Comparison of ENCODE assay signal across 20 cellular contexts in the genomic region with DNA sequence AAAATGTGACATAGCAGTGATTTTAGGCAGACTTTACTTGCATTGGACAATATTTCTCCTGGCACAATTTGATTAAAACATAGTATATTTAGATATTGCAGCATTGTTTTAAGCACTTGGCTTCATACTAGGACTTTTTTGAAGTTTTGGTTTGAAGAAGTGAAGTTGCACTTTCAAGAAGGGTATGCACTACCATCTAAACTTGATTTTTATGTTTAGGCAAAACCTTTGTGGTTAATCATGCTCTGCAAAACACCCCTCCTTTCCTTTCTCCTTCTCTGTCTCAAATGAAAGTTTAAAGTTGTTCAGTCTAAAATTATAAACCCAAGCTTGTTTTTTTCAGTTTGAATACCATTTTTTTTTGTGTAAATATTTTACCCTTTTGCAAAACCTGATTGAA.
A peak's percentile ranks its signal among the peaks of the same experiment; 100 is the strongest.
DNase-seq lines count a peak whose midpoint lies in the region; ATAC-seq and TF ChIP-seq lines count a peak whose summit lies in the region.
"Had no signal": no experiment of that assay in that cellular context is flagged by ENCODE, and none has a peak within 500 bp of the region (broad histone marks: within the 10 kb centered on the region; RNA-seq: fewer than 3 reads in every experiment).

No MANE protein-coding gene starts in this region.

- no peaks in the 10 kb centered on the region for H3K27me3 Mint-ChIP-seq in WTC11 (ENCODE audit: low read depth)
- no peaks in the 10 kb centered on the region for H3K27me3 Mint-ChIP-seq in CD8-positive, alpha-beta memory T cell
- H3K27me3 Mint-ChIP-seq: CD4-positive, alpha-beta T cell had no signal

- no peaks in the 10 kb centered on the region for H3K36me3 Mint-ChIP-seq in WTC11
- H3K36me3 Mint-ChIP-seq in CD8-positive, alpha-beta memory T cell = peaks cover 4 to 34% (median 17%) of the 10 kb centered on the region in 3 donors

- no peak for TF ChIP-seq POLR2A in Peyer's patch (IDR thresholded peaks at IDR 0.05)

- in situ Hi-C loops in GM13976 (cut with MboI; ENCODE audit: low sequenced_read_pairs, unreplicated experiment) = no loop called here

- H3K36me3 ChIP-seq in cardiac muscle cell (peaks cover 3% of the 10 kb centered on the region), KOPT-K1 (ENCODE audit: insufficient read depth, low read length) (peaks cover 23% of the 10 kb centered on the region), Peyer's patch (peaks cover 0 to 15% (median 0%) of the 10 kb centered on the region in 3 donors)
- peaks cover 8% of the 10 kb centered on the region for H3K36me3 ChIP-seq in CD8-positive, alpha-beta memory T cell (ENCODE audit: insufficient read depth, low read length)

- POLR2A ChIA-PET in WTC11 (lab: Charles Lee) = no interaction called here
- POLR2A ChIA-PET in CD8-positive, alpha-beta memory T cell (lab: Charles Lee) = no interaction called here

- ATAC-seq in Right ventricle myocardium superior (ENCODE audit: poor library complexity) (no peak), WTC11 (no peak)
- ATAC-seq: A549, GM23338 had no signal

- H3K27ac ChIP-seq in cardiac muscle cell (peak overlapping the region; percentile 63), KOPT-K1 (ENCODE audit: low read depth, low read length, poor library complexity, severe bottlenecking) (peak overlapping the region; percentile 46), Peyer's patch (no peak overlapping the region)
- no peak overlapping the region for H3K27ac ChIP-seq in CD8-positive, alpha-beta memory T cell (ENCODE audit: low read depth, low read length)
- H3K27ac ChIP-seq: 22Rv1, A549, C4-2B had no signal

- intact Hi-C loops in Right ventricle myocardium superior (cut with DNase I) = no loop called here

- DNase-seq in cardiac muscle cell (ENCODE audit: low read depth in 1 of 2, low spot score in 1 of 2) = no peak
- no peak for DNase-seq in Right ventricle myocardium superior
- no peak for DNase-seq in WTC11 (ENCODE audit: low spot score)
- DNase-seq in CD8-positive, alpha-beta memory T cell = no peak
- DNase-seq in Peyer's patch = no peak
- no peak for DNase-seq in activated T-cell treated with anti-CD3 and anti-CD28 coated beads for 4 hours
- DNase-seq in GM13976 (ENCODE audit: low spot score) = no peak
- DNase-seq: AML-193; Calu3; CD4-positive, alpha-beta T cell; DMS79 treated with DMSO at 0.1 percent for 48 hours; GF-D8; HCEC 1CT; HFFc6; KG1 had no signal

- CTCF ChIA-PET in WTC11 (lab: Charles Lee) = no interaction called here
- CTCF ChIA-PET in CD8-positive, alpha-beta memory T cell (lab: Charles Lee) = no interaction called here

- H3K4me1 Mint-ChIP-seq in WTC11 = peaks cover 36% of the 10 kb centered on the region
- H3K4me1 Mint-ChIP-seq in CD8-positive, alpha-beta memory T cell = peaks cover 25 to 39% (median 35%) of the 10 kb centered on the region in 3 donors

- peak overlapping the region; percentile 65; the same call in 1 of the 2 replicates for H3K27ac Mint-ChIP-seq in WTC11
- no peak overlapping the region for H3K27ac Mint-ChIP-seq in CD8-positive, alpha-beta memory T cell
- H3K27ac Mint-ChIP-seq: CD4-positive, alpha-beta T cell; GM23338; HFFc6 had no signal

- H3K9me3 Mint-ChIP-seq in WTC11 = no peaks in the 10 kb centered on the region
- no peaks in the 10 kb centered on the region for H3K9me3 Mint-ChIP-seq in CD8-positive, alpha-beta memory T cell
- H3K9me3 Mint-ChIP-seq: CD4-positive, alpha-beta T cell; GM23338; HFFc6 had no signal

- TF ChIP-seq CTCF in cardiac muscle cell (IDR thresholded peaks at IDR 0.05; ENCODE audit: low read depth, low read length) (no peak), WTC11 (IDR thresholded peaks at IDR 0.05) (no peak), Peyer's patch (IDR thresholded peaks at IDR 0.05) (no peak), GM13976 (IDR thresholded peaks at IDR 0.05; ENCODE audit: borderline replicate concordance, control extremely low read depth, extremely low read depth, insufficient read depth, missing control alignments) (no peak)

- H3K4me3 ChIP-seq in cardiac muscle cell (no peak overlapping the region), Peyer's patch (no peak overlapping the region)
- H3K4me3 ChIP-seq in CD8-positive, alpha-beta memory T cell (ENCODE audit: low read length) = no peak overlapping the region
- H3K4me3 ChIP-seq: A549, GM23338 had no signal

- H3K4me1 ChIP-seq in cardiac muscle cell (ENCODE audit: low read depth) (peaks cover 20% of the 10 kb centered on the region), Peyer's patch (no peaks in the 10 kb centered on the region)
- H3K4me1 ChIP-seq in CD8-positive, alpha-beta memory T cell (ENCODE audit: insufficient read depth, low read length) = no peaks in the 10 kb centered on the region
- H3K4me1 ChIP-seq: A549 had no signal

- H3K9me3 ChIP-seq in cardiac muscle cell (ENCODE audit: low read depth) (no peaks in the 10 kb centered on the region), KOPT-K1 (ENCODE audit: insufficient read depth, low read length, poor library complexity, severe bottlenecking) (no peaks in the 10 kb centered on the region), Peyer's patch (no peaks in the 10 kb centered on the region)
- no peaks in the 10 kb centered on the region for H3K9me3 ChIP-seq in CD8-positive, alpha-beta memory T cell (ENCODE audit: low read length)
- H3K9me3 ChIP-seq: A549 had no signal

- no peaks in the 10 kb centered on the region for H3K27me3 ChIP-seq in cardiac muscle cell
- no peaks in the 10 kb centered on the region for H3K27me3 ChIP-seq in CD8-positive, alpha-beta memory T cell (ENCODE audit: insufficient read depth, low read length, poor library complexity, severe bottlenecking)
- H3K27me3 ChIP-seq in Peyer's patch = no peaks in the 10 kb centered on the region

- H3K4me3 Mint-ChIP-seq in WTC11 = no peak overlapping the region
- H3K4me3 Mint-ChIP-seq in CD8-positive, alpha-beta memory T cell = no peak overlapping the region
- H3K4me3 Mint-ChIP-seq: CD4-positive, alpha-beta T cell; GM23338; HFFc6 had no signal

TF ChIP-seq in WTC11, 78 proteins besides CTCF, POLR2A, EP300 and RAD21:
- TF ChIP-seq EMX1 (CRISPR knock-in tag; IDR thresholded peaks at IDR 0.05) = no peak
- TF ChIP-seq GRHL2 (CRISPR knock-in tag; IDR thresholded peaks at IDR 0.05; ENCODE audit: insufficient replicate concordance, severe bottlenecking) = no peak
- TF ChIP-seq SMAD3 (CRISPR knock-in tag; IDR thresholded peaks at IDR 0.05; ENCODE audit: borderline replicate concordance) = no peak
- TF ChIP-seq, protein P1, sequence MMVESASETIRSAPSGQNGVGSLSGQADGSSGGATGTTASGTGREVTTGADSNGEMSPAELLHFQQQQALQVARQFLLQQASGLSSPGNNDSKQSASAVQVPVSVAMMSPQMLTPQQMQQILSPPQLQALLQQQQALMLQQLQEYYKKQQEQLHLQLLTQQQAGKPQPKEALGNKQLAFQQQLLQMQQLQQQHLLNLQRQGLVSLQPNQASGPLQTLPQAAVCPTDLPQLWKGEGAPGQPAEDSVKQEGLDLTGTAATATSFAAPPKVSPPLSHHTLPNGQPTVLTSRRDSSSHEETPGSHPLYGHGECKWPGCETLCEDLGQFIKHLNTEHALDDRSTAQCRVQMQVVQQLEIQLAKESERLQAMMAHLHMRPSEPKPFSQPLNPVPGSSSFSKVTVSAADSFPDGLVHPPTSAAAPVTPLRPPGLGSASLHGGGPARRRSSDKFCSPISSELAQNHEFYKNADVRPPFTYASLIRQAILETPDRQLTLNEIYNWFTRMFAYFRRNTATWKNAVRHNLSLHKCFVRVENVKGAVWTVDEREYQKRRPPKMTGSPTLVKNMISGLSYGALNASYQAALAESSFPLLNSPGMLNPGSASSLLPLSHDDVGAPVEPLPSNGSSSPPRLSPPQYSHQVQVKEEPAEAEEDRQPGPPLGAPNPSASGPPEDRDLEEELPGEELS (CRISPR knock-in tag; IDR thresholded peaks at IDR 0.05) = no peak
- TF ChIP-seq ZNF671 (CRISPR knock-in tag; IDR thresholded peaks at IDR 0.05) = no peak
- no peak for TF ChIP-seq JUN (CRISPR knock-in tag; IDR thresholded peaks at IDR 0.05)
TF ChIP-seq in WTC11: peak in this region for 0.

Comparison
In these comparisons a context has a peak if more than half of its experiments do, and no peak if none do; other contexts are left out.
1. H3K27ac ChIP-seq: peak in cardiac muscle cell (single experiment) and KOPT-K1 (single experiment); none in CD8-positive, alpha-beta memory T cell (single experiment) and Peyer's patch (0 of 4).